In genomic region chr5:160312960-160313734, GRCh38 we compare ENCODE assay signal across 9 cellular contexts. TPM values are rescaled to one million over a fixed set of nuclear protein-coding genes. Genes with fewer than 3 reads are reported as not detected.
DNase-seq lines count a peak whose midpoint lies in the region; ATAC-seq and TF ChIP-seq lines count a peak whose summit lies in the region.
"Had no signal": no experiment of that assay in that cellular context is flagged by ENCODE, and none has a peak within 500 bp of the region (broad histone marks: within the 10 kb centered on the region; RNA-seq: fewer than 3 reads in every experiment).

No MANE protein-coding gene starts in this region.

- no peaks in the 10 kb centered on the region for H3K27me3 ChIP-seq in Panc1 (ENCODE audit: control insufficient read depth, insufficient read depth, low read length)

- BruUV-seq in Panc1 (replicated peaks; lab: Mats Ljungman, UMichigan), result TSS peak; percentile 97

- H3K9me3 ChIP-seq in Panc1 (ENCODE audit: control insufficient read depth, insufficient read depth, low read depth, low read length), result no peaks in the 10 kb centered on the region

- no peaks in the 10 kb centered on the region for H3K36me3 ChIP-seq in Panc1 (ENCODE audit: control insufficient read depth, insufficient read depth, low read length)

- intact Hi-C loops in Panc1 (cut with micrococcal nuclease; ENCODE audit: unreplicated experiment), result no loop called here

- CTCF ChIA-PET in Panc1 (lab: Charles Lee), result interaction anchor here (0.7 to 1.1 kb wide), 2 partner anchors 114 to 163 kb away, joined by 3 read pairs; no protein-coding TSS in a partner anchor

- DNase-seq in DMS 273 (lab: John Stamatoyannopoulos, UW; ENCODE audit: unreplicated experiment), result peak; percentile 50
- DNase-seq in DMS 273 treated with DMSO at 0.1 percent for 48 hours (lab: John Stamatoyannopoulos, UW), result no peak
- no peak for DNase-seq in Panc1 (ENCODE audit: low read depth, low spot score)
- no peak for DNase-seq in fibroblast of villous mesenchyme (ENCODE audit: low read depth)
- no peak for DNase-seq in NCI-H226
- no peak for DNase-seq in NCI-H2107 treated with DMSO at 0.1 percent for 48 hours (lab: John Stamatoyannopoulos, UW; ENCODE audit: unreplicated experiment)

- in situ Hi-C loops in Panc1 (cut with HindIII; ENCODE audit: low pct_unique_long_range_greater_than_20kb, low sequenced_read_pairs), result loop anchor here (10.0 kb wide), 1 partner anchor 88 kb away; the partner anchor contains the start of gene FABP6

- ATAC-seq in Panc1 (no peak), GM21367 (IDR thresholded peaks at IDR 0.05; ENCODE audit: unreplicated experiment) (no peak)

- TF ChIP-seq CTCF in Panc1 (IDR thresholded peaks at IDR 0.05), result no peak
- no peak for TF ChIP-seq CTCF in fibroblast of villous mesenchyme (IDR thresholded peaks at IDR 0.05; ENCODE audit: insufficient read depth, low read depth, low read length)

- peaks cover 53% of the 10 kb centered on the region for H3K4me1 ChIP-seq in Panc1 (ENCODE audit: control insufficient read depth, insufficient read depth, low read length)

- peak overlapping the region; percentile 79 to 86 for H3K4me3 ChIP-seq in Panc1 (ENCODE audit: low read depth in 2 of 2, low read length in 2 of 2)
- peak overlapping the region; percentile 71 for H3K4me3 ChIP-seq in fibroblast of villous mesenchyme (ENCODE audit: low read depth, low read length)
- H3K4me3 ChIP-seq in skin epidermis, result peak overlapping the region; percentile 44 to 65 (median 50)

- peak overlapping the region; percentile 98 for H3K27ac ChIP-seq in Panc1 (ENCODE audit: low read length)
- no peak overlapping the region for H3K27ac ChIP-seq in skin epidermis
- H3K27ac ChIP-seq: 22Rv1 had no signal

- POLR2A ChIA-PET in Panc1 (lab: Charles Lee), result interaction anchor here (0.6 kb wide), 1 partner anchor 28 kb away, joined by 3 read pairs; no protein-coding TSS in a partner anchor

RNA-seq across cellular contexts. Expression of gene CCNJL, which starts 0.8 kb away (rescaled TPM):
- total RNA-seq in Panc1 (2021; ENCODE audit: unreplicated experiment) (35.0 TPM), fibroblast of villous mesenchyme (0.86 and 1.3 TPM in 2 replicates)
- polyA plus RNA-seq in Panc1 (2012; ENCODE audit: insufficient read length), result 65.1 TPM

RNA-seq across cellular contexts. Expression of gene C1QTNF2, which starts 57.3 kb away (rescaled TPM):
- total RNA-seq in Panc1 (2021; ENCODE audit: unreplicated experiment) (0.44 TPM), fibroblast of villous mesenchyme (0.43 and 0.64 TPM in 2 replicates)
- not detected for polyA plus RNA-seq in Panc1 (2012; ENCODE audit: insufficient read length)

Comparison
In these comparisons a context has a peak if more than half of its experiments do, and no peak if none do; other contexts are left out.
1. RNA of gene CCNJL, which starts 0.8 kb away (total RNA-seq): 35.0 TPM in Panc1 (single experiment); 0.86 to 1.3 TPM in fibroblast of villous mesenchyme; every median in the first group is over 10 times any median in the second.
2. Peak in every context shown above with its lines, with median percentiles within 50 percentile points of each other: H3K4me3 ChIP-seq.